ENCODE assay signal across 25 cellular contexts in the genomic region with DNA sequence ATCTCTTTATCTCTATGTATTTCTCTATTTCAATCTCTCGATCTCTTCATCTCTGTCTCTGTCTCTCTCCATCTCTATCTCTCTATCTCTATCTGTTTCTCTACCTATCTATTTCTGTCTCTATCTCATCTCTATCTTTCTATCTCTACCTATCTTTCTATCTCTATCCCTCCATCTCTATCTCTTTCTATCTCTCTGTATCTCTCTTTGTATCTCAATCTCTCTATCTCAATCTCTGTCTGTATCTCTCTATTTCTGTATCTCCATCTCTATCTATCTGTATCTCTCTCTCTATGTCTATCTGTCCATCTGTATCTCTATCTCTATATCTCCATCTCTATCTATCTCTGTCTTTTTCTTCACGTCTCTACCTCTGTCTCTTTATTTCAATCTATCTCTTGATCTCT. TPM values are rescaled to one million over a fixed set of nuclear protein-coding genes. Genes with fewer than 3 reads are reported as not detected.
DNase-seq lines count a peak whose midpoint lies in the region; ATAC-seq and TF ChIP-seq lines count a peak whose summit lies in the region.
"Had no signal": no experiment of that assay in that cellular context is flagged by ENCODE, and none has a peak within 500 bp of the region (broad histone marks: within the 10 kb centered on the region; RNA-seq: fewer than 3 reads in every experiment).

No MANE protein-coding gene starts in this region.

- peak overlapping the region; percentile 43; the same call in 1 of the 2 replicates for H3K4me2 ChIP-seq in SK-N-SH
- no peak overlapping the region for H3K4me2 ChIP-seq in GM23338
- peak overlapping the region; percentile 14; the same call in 1 of the 2 replicates for H3K4me2 ChIP-seq in PC-3 (ENCODE audit: low read length)
- no peak overlapping the region for H3K4me2 ChIP-seq in neuronal stem cell (ENCODE audit: insufficient read depth, low read length, poor library complexity, severe bottlenecking)

- peaks cover 13% of the 10 kb centered on the region; the same call in 2 of the 3 replicates for H3K36me3 Mint-ChIP-seq in GM23338 (ENCODE audit: low read depth)
- H3K36me3 Mint-ChIP-seq: CD4-positive, CD25-positive, alpha-beta regulatory T cell had no signal

- no peaks in the 10 kb centered on the region for H3K4me1 Mint-ChIP-seq in GM23338

- ATAC-seq in SK-N-SH treated with all-trans-retinoic acid at 6 μM for 48 hours (no peak), GM23338 (no peak), PC-3 (no peak)
- ATAC-seq: HepG2 had no signal

- TF ChIP-seq CTCF in SK-N-SH (IDR thresholded peaks at IDR 0.05), result no peak
- no peak for TF ChIP-seq CTCF in GM23338 (conservative IDR thresholded peaks at IDR 0.05; ENCODE audit: low read depth in 2 of 2)
- no peak for TF ChIP-seq CTCF in PC-3 (conservative IDR thresholded peaks at IDR 0.05; ENCODE audit: low read depth, low read length)

- no peak overlapping the region for H2BK120ac ChIP-seq in neuronal stem cell (ENCODE audit: low read depth, low read length)

- H3K9me3 ChIP-seq in SK-N-SH (no peaks in the 10 kb centered on the region), PC-3 (ENCODE audit: low read length) (no peaks in the 10 kb centered on the region), neuronal stem cell (replicated peaks in 1 of 2; ENCODE audit: control insufficient read depth in 2 of 2, insufficient read depth in 1 of 2, low read depth in 1 of 2, low read length in 2 of 2) (no peaks in the 10 kb centered on the region)
- H3K9me3 ChIP-seq: BE2C, Peyer's patch had no signal

- no peak overlapping the region for H4K8ac ChIP-seq in neuronal stem cell (ENCODE audit: low read depth, low read length)

- WGBS in SK-N-SH (ENCODE audit: low lambda C conversion rate), result 49% methylated on average over 2 of the region's 2 CpGs
- WGBS in neuronal stem cell (ENCODE audit: extremely low coverage in 2 of 2, insufficient read length in 2 of 2, insufficient replicate concordance in 1 of 2), 2 donors, result 100% methylated on average over 1 of the region's 2 CpGs; no CpG with 5 or more reads in 1 of the 2 donors

- intact Hi-C loops in PC-3 (cut with micrococcal nuclease), result no loop called here

- H3K23ac ChIP-seq in neuronal stem cell (ENCODE audit: low read depth, low read length, poor library complexity), result no peak overlapping the region

- H2AFZ ChIP-seq in SK-N-SH (ENCODE audit: low read depth), result peak overlapping the region; percentile 83
- H2AFZ ChIP-seq in GM23338, result peak overlapping the region; percentile 72; the same call in 1 of the 2 replicates
- peak overlapping the region; percentile 35; the same call in 1 of the 2 replicates for H2AFZ ChIP-seq in PC-3 (ENCODE audit: low read length)
- peak overlapping the region; percentile 40 for H2AFZ ChIP-seq in neuronal stem cell (ENCODE audit: low read length)

- H3K79me1 ChIP-seq in neuronal stem cell (ENCODE audit: low read depth, low read length), result no peaks in the 10 kb centered on the region

- no peaks in the 10 kb centered on the region for H4K20me1 ChIP-seq in SK-N-SH (ENCODE audit: insufficient read depth)
- no peaks in the 10 kb centered on the region for H4K20me1 ChIP-seq in GM23338 (replicated peaks; ENCODE audit: insufficient read depth)
- H4K20me1 ChIP-seq in PC-3 (ENCODE audit: low read length), result no peaks in the 10 kb centered on the region

- H3K27me3 ChIP-seq in SK-N-SH (ENCODE audit: insufficient read depth) (peaks cover 37% of the 10 kb centered on the region), GM23338 (ENCODE audit: insufficient read depth) (no peaks in the 10 kb centered on the region), PC-3 (ENCODE audit: low read length) (no peaks in the 10 kb centered on the region), neuronal stem cell (ENCODE audit: control insufficient read depth in 3 of 3, insufficient read depth in 3 of 3, low read depth in 1 of 3, low read length in 3 of 3) (peaks cover 0 to 11% (median 0%) of the 10 kb centered on the region in 3 experiments)
- H3K27me3 ChIP-seq: BE2C, Peyer's patch had no signal

- H4K91ac ChIP-seq in neuronal stem cell (ENCODE audit: low read depth, low read length, poor library complexity), result no peak overlapping the region

- no peak overlapping the region for H3K9ac ChIP-seq in SK-N-SH
- H3K9ac ChIP-seq in PC-3 (ENCODE audit: low read length), result no peak overlapping the region
- H3K9ac ChIP-seq in neuronal stem cell (ENCODE audit: low read depth, low read length, poor library complexity), result no peak overlapping the region

- POLR2A ChIA-PET in SK-N-SH (lab: Yijun Ruan, JAX) (no interaction called here), PC-3 (lab: Charles Lee; ENCODE audit: unreplicated experiment) (no interaction called here)

- H3K36me3 ChIP-seq in SK-N-SH (replicated peaks in 1 of 2; ENCODE audit: control insufficient read depth in 1 of 2, insufficient read depth in 2 of 2, low read length in 1 of 2), result no peaks in the 10 kb centered on the region
- H3K36me3 ChIP-seq in GM23338 (ENCODE audit: insufficient read depth), result no peaks in the 10 kb centered on the region
- H3K36me3 ChIP-seq in PC-3 (ENCODE audit: low read depth, low read length), result no peaks in the 10 kb centered on the region
- no peaks in the 10 kb centered on the region for H3K36me3 ChIP-seq in neuronal stem cell (replicated peaks in 1 of 2; ENCODE audit: control insufficient read depth in 2 of 2, insufficient read depth in 2 of 2, low read length in 2 of 2)
- H3K36me3 ChIP-seq: BE2C, Peyer's patch had no signal

- CTCF ChIA-PET in SK-N-SH (lab: Yijun Ruan, JAX) (no interaction called here), PC-3 (lab: Charles Lee) (no interaction called here)

- no peak overlapping the region for H3K27ac Mint-ChIP-seq in GM23338
- H3K27ac Mint-ChIP-seq: CD4-positive, CD25-positive, alpha-beta regulatory T cell had no signal

- peaks cover 47% of the 10 kb centered on the region for H3K9me3 Mint-ChIP-seq in GM23338
- H3K9me3 Mint-ChIP-seq: CD4-positive, CD25-positive, alpha-beta regulatory T cell had no signal

- DNase-seq in SK-N-SH (no peak), GM23338 (ENCODE audit: low spot score) (no peak), PC-3 (no peak), neuronal stem cell (ENCODE audit: low spot score) (no peak), SHP77 (lab: John Stamatoyannopoulos, UW) (no peak), HuH-7.5 (ENCODE audit: low spot score) (no peak), SK-N-DZ (ENCODE audit: low spot score) (no peak)
- DNase-seq: BE2C; CD4-positive, CD25-positive, alpha-beta regulatory T cell; COR-L47; DMS79; GDM1; KBM-7; NCI-H1048; NCI-H1417; NCI-H1694 treated with DMSO at 0.1 percent for 48 hours; NCI-H2081; NCI-H2227 treated with DMSO at 0.1 percent for 48 hours; NCI-H526 treated with DMSO at 0.1 percent for 48 hours; Peyer's patch; SIG-M5; T-helper 1 cell had no signal

- H2BK5ac ChIP-seq in neuronal stem cell (ENCODE audit: low read length), result no peak overlapping the region

- no peak overlapping the region for H2AK5ac ChIP-seq in neuronal stem cell (ENCODE audit: low read depth, low read length)

- peaks cover 6% of the 10 kb centered on the region for H3K27me3 Mint-ChIP-seq in GM23338 (ENCODE audit: insufficient read depth, low read depth, poor library complexity)

- H3K4me1 ChIP-seq in SK-N-SH (ENCODE audit: control insufficient read depth in 1 of 2, insufficient read depth in 2 of 2, low read depth in 1 of 2, low read length in 1 of 2), result no peaks in the 10 kb centered on the region
- H3K4me1 ChIP-seq in GM23338 (ENCODE audit: insufficient read depth), result peaks cover 11% of the 10 kb centered on the region
- no peaks in the 10 kb centered on the region for H3K4me1 ChIP-seq in PC-3 (ENCODE audit: insufficient read depth, low read length)
- peaks cover 0 to 3% of the 10 kb centered on the region in 2 donors for H3K4me1 ChIP-seq in neuronal stem cell (ENCODE audit: control insufficient read depth in 2 of 2, insufficient read depth in 1 of 2, low read depth in 1 of 2, low read length in 2 of 2)
- H3K4me1 ChIP-seq: BE2C had no signal

- H3F3A ChIP-seq in SK-N-SH (replicated peaks; ENCODE audit: insufficient read depth) (peaks cover 3% of the 10 kb centered on the region), GM23338 (replicated peaks; ENCODE audit: low read depth) (no peaks in the 10 kb centered on the region), PC-3 (ENCODE audit: low read length, unreplicated experiment) (no peaks in the 10 kb centered on the region)

- H3K14ac ChIP-seq in neuronal stem cell (ENCODE audit: low read length), result no peak overlapping the region

- no peak for TF ChIP-seq RAD21 in SK-N-SH (IDR thresholded peaks at IDR 0.05; ENCODE audit: low read length)

- H3K27ac ChIP-seq in SK-N-SH (ENCODE audit: low read depth in 2 of 2, low read length in 1 of 2) (no peak overlapping the region), GM23338 (ENCODE audit: low read depth) (no peak overlapping the region), PC-3 (ENCODE audit: low read length) (no peak overlapping the region), neuronal stem cell (replicated peaks; ENCODE audit: low read length) (no peak overlapping the region)
- H3K27ac ChIP-seq: 22Rv1, Peyer's patch had no signal

- no peak overlapping the region for H3K4me3 ChIP-seq in SK-N-SH (ENCODE audit: low read depth in 2 of 2, low read length in 1 of 2)
- H3K4me3 ChIP-seq in GM23338, result no peak overlapping the region
- no peak overlapping the region for H3K4me3 ChIP-seq in PC-3 (ENCODE audit: low read length)
- H3K4me3 ChIP-seq in neuronal stem cell (ENCODE audit: low read length in 2 of 2), result no peak overlapping the region
- H3K4me3 ChIP-seq: Peyer's patch had no signal

- no peak overlapping the region for H2BK15ac ChIP-seq in neuronal stem cell (ENCODE audit: low read length)

- H3K4me3 Mint-ChIP-seq in GM23338, result no peak overlapping the region
- H3K4me3 Mint-ChIP-seq: CD4-positive, CD25-positive, alpha-beta regulatory T cell had no signal

- H3K9me2 ChIP-seq in SK-N-SH (no peaks in the 10 kb centered on the region), GM23338 (ENCODE audit: insufficient read depth) (no peaks in the 10 kb centered on the region), PC-3 (replicated peaks; ENCODE audit: low read length) (no peaks in the 10 kb centered on the region)

- TF ChIP-seq EP300 in SK-N-SH (IDR thresholded peaks at IDR 0.05; ENCODE audit: borderline replicate concordance in 1 of 2, low read depth in 1 of 2, low read length in 1 of 2), result no peak

- H3K18ac ChIP-seq in neuronal stem cell (ENCODE audit: low read length), result no peak overlapping the region

- no TSS peak for BruUV-seq in PC-3 (replicated peaks; lab: Mats Ljungman, UMichigan)

- H2BK12ac ChIP-seq in neuronal stem cell (ENCODE audit: low read length), result no peak overlapping the region

- H3K79me2 ChIP-seq in SK-N-SH (ENCODE audit: insufficient read depth), result no peaks in the 10 kb centered on the region
- no peaks in the 10 kb centered on the region for H3K79me2 ChIP-seq in GM23338 (replicated peaks; ENCODE audit: insufficient read depth)
- H3K79me2 ChIP-seq in PC-3 (ENCODE audit: low read length), result no peaks in the 10 kb centered on the region

- H3K4ac ChIP-seq in neuronal stem cell (ENCODE audit: low read length), result no peak overlapping the region

RNA-seq across cellular contexts. Expression of a gene that starts 25.2 kb away (rescaled TPM):
- polyA plus RNA-seq in SK-N-SH (2012; rRNA removed), result 9.9 and 10.7 TPM in 2 replicates
- 7.1 and 7.4 TPM in 2 replicates for polyA plus RNA-seq in SK-N-SH (2012; cell fraction: cytosol; rRNA removed)
- polyA plus RNA-seq in SK-N-SH (2012; cell fraction: nucleus; rRNA removed), result 6.4 and 7.8 TPM in 2 replicates
- total RNA-seq in GM23338 (2014; rRNA removed; shearing (Covaris generic)), result 5.3 and 9.1 TPM in 2 replicates
- 2.6 and 2.8 TPM in 2 replicates for polyA plus RNA-seq in GM23338 (2016; fragmentation: Nextera tagmentation; extraction: Ambion mirVana)
- total RNA-seq in PC-3 (2014; rRNA removed), result 9.6 and 12.5 TPM in 2 replicates
- 1.5 TPM for polyA plus RNA-seq in neuronal stem cell (2013, experiment 1 of 2)
- 1.8 TPM for polyA plus RNA-seq in neuronal stem cell (2013, experiment 2 of 2)
- polyA plus RNA-seq in SK-N-DZ (2014; cell fraction: cytosol; rRNA removed), result 0.08 and 0.29 TPM in 2 replicates
- not detected in 2 replicates for polyA plus RNA-seq in SK-N-DZ (2014; cell fraction: nucleus; rRNA removed)

RNA-seq across cellular contexts. Expression of a gene that starts 34.9 kb away (rescaled TPM):
- polyA plus RNA-seq in SK-N-SH (2012; rRNA removed) (117 and 142 TPM in 2 replicates), GM23338 (2016; fragmentation: Nextera tagmentation; extraction: Ambion mirVana) (7.1 and 7.3 TPM in 2 replicates)
- 74.9 and 90.7 TPM in 2 replicates for polyA plus RNA-seq in SK-N-SH (2012; cell fraction: cytosol; rRNA removed)
- 59.8 and 68.2 TPM in 2 replicates for polyA plus RNA-seq in SK-N-SH (2012; cell fraction: nucleus; rRNA removed)
- 2.0 and 7.3 TPM in 2 replicates for total RNA-seq in GM23338 (2014; rRNA removed; shearing (Covaris generic))
- total RNA-seq in PC-3 (2014; rRNA removed), result 2.3 and 2.6 TPM in 2 replicates
- polyA plus RNA-seq in neuronal stem cell (2013, experiment 1 of 2), result 0.88 TPM
- polyA plus RNA-seq in neuronal stem cell (2013, experiment 2 of 2), result 0.91 TPM
- not detected in 2 replicates for polyA plus RNA-seq in SK-N-DZ (2014; cell fraction: cytosol; rRNA removed)
- polyA plus RNA-seq in SK-N-DZ (2014; cell fraction: nucleus; rRNA removed), result not detected in 2 replicates
- total RNA-seq: HepG2, Peyer's patch had no signal

RNA-seq across cellular contexts. Expression of a gene that starts 53.9 kb away (rescaled TPM):
- polyA plus RNA-seq in SK-N-SH (2012; rRNA removed) (2.3 and 4.5 TPM in 2 replicates), GM23338 (2016; fragmentation: Nextera tagmentation; extraction: Ambion mirVana) (32.9 and 34.6 TPM in 2 replicates)
- polyA plus RNA-seq in SK-N-SH (2012; cell fraction: cytosol; rRNA removed), result 2.3 and 3.9 TPM in 2 replicates
- polyA plus RNA-seq in SK-N-SH (2012; cell fraction: nucleus; rRNA removed), result 2.4 and 3.2 TPM in 2 replicates
- total RNA-seq in GM23338 (2014; rRNA removed; shearing (Covaris generic)), result 31.1 and 41.7 TPM in 2 replicates
- total RNA-seq in PC-3 (2014; rRNA removed), result 4.6 and 6.0 TPM in 2 replicates
- polyA plus RNA-seq in neuronal stem cell (2013, experiment 1 of 2), result 30.8 TPM
- polyA plus RNA-seq in neuronal stem cell (2013, experiment 2 of 2), result 30.4 TPM
- polyA plus RNA-seq in SK-N-DZ (2014; cell fraction: cytosol; rRNA removed), result 8.0 and 9.6 TPM in 2 replicates
- 2.2 and 3.8 TPM in 2 replicates for polyA plus RNA-seq in SK-N-DZ (2014; cell fraction: nucleus; rRNA removed)
- total RNA-seq: HepG2 had no signal
- polyA plus RNA-seq: HepG2 had no signal

Comparison
In these comparisons a context has a peak if more than half of its experiments do, and no peak if none do; other contexts are left out.
1. H3K4me2 ChIP-seq: peak in SK-N-SH (single experiment) and PC-3 (single experiment); none in GM23338 (single experiment) and neuronal stem cell (single experiment).
2. Peak in every context shown above with its lines, with median percentiles within 50 percentile points of each other: H2AFZ ChIP-seq.